Comparison of ENCODE assay signal across 10 cellular contexts in genomic region chr20:58131581-58132142, GRCh38.
A peak's percentile ranks its signal among the peaks of the same experiment; 100 is the strongest.
DNase-seq lines count a peak whose midpoint lies in the region; ATAC-seq and TF ChIP-seq lines count a peak whose summit lies in the region.
"Had no signal": no experiment of that assay in that cellular context is flagged by ENCODE, and none has a peak within 500 bp of the region (broad histone marks: within the 10 kb centered on the region; RNA-seq: fewer than 3 reads in every experiment).

No MANE protein-coding gene starts in this region.

- 26 to 53% methylated on average over 3 to 5 of the region's 8 CpGs for WGBS in mesodermal cell (ENCODE audit: insufficient coverage in 2 of 2), 2 experiments

- H3K4me1 ChIP-seq in mesodermal cell (ENCODE audit: control insufficient read depth, insufficient read depth, low read length, poor library complexity, severe bottlenecking) = peaks cover 18% of the 10 kb centered on the region

- no peaks in the 10 kb centered on the region for H3K9me3 ChIP-seq in mesodermal cell (ENCODE audit: control insufficient read depth, low read length)
- H3K9me3 ChIP-seq: neutrophil had no signal

- H3K27ac Mint-ChIP-seq in brain = peak overlapping the region; percentile 14 to 92 (median 89)

- no peak for TF ChIP-seq CTCF in AG09309 (IDR thresholded peaks at IDR 0.05; ENCODE audit: control insufficient read depth, insufficient read depth, low read depth, low read length, missing control alignments)
- no peak for TF ChIP-seq CTCF in brain (conservative IDR thresholded peaks at IDR 0.05)

- no peak overlapping the region for H3K4me3 ChIP-seq in AG09309 (ENCODE audit: control insufficient read depth, low read depth, low read length)
- H3K4me3 ChIP-seq in mesodermal cell (ENCODE audit: extremely low read depth, insufficient read depth, low read length, poor library complexity, severe bottlenecking) = no peak overlapping the region

- ATAC-seq in GM19463 (IDR thresholded peaks at IDR 0.05; ENCODE audit: unreplicated experiment) (no peak), HG02798 (IDR thresholded peaks at IDR 0.05; ENCODE audit: poor library complexity, unreplicated experiment) (no peak)

- H3K9me3 Mint-ChIP-seq in brain = peaks cover 3 to 12% (median 7%) of the 10 kb centered on the region in 5 experiments

- peaks cover 4% of the 10 kb centered on the region for H3K36me3 Mint-ChIP-seq in brain

- peak overlapping the region; percentile 73 for H3K27ac ChIP-seq in mesodermal cell (ENCODE audit: low read depth, low read length, severe bottlenecking)
- H3K27ac ChIP-seq: neutrophil had no signal

- peaks cover 10% of the 10 kb centered on the region for H3K27me3 Mint-ChIP-seq in brain

- H3K4me1 Mint-ChIP-seq in brain = peaks cover 91% of the 10 kb centered on the region

- H3K4me3 Mint-ChIP-seq in brain = peak overlapping the region; percentile 35 to 78 (median 70)

- no peaks in the 10 kb centered on the region for H3K36me3 ChIP-seq in mesodermal cell (ENCODE audit: control insufficient read depth, insufficient read depth, low read length)
- H3K36me3 ChIP-seq: neutrophil had no signal

- peak; percentile 32 for DNase-seq in AG09309 (ENCODE audit: low read depth)
- peak; percentile 71 for DNase-seq in HS-27A (ENCODE audit: low read depth)
- DNase-seq in activated T-cell treated with anti-CD3 and anti-CD28 coated beads for 4 hours = no peak
- DNase-seq in CD1c-positive myeloid dendritic cell (ENCODE audit: extremely low spot score) = no peak
- DNase-seq: activated CD4-positive, alpha-beta T cell treated with anti-CD3 and anti-CD28 coated beads for 4 hours had no signal

Comparison
In these comparisons a context has a peak if more than half of its experiments do, and no peak if none do; other contexts are left out.
1. DNase-seq: peak in AG09309 (single experiment) and HS-27A (single experiment); none in activated T-cell treated with anti-CD3 and anti-CD28 coated beads for 4 hours (single experiment) and CD1c-positive myeloid dendritic cell (single experiment).